2 cellular contexts compared by ENCODE assay signal in the genomic region with DNA sequence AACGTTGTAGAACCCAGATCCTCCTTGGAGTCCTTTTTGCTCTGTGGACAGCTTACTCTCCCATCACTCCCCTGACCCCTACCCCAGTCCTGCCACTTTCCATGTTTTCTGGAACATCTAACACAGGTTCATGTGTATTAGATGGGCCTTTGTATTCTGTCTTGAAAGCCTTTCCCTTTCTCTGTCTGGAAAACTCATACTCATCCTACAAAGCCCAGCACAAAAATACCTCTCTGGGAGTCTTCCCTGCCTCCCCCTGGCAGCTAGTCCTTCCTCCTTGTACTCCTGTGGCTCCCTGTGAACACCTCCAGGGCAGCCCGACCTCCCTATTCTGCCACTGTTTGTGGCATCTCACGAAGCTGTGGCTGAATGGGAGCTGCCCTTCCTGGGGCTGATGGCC.
TF ChIP-seq lines count a peak whose summit lies in the region.

No MANE protein-coding gene starts in this region.

TF ChIP-seq in liver, 16 proteins besides CTCF, POLR2A, EP300 and RAD21:
- TF ChIP-seq, protein P1, sequence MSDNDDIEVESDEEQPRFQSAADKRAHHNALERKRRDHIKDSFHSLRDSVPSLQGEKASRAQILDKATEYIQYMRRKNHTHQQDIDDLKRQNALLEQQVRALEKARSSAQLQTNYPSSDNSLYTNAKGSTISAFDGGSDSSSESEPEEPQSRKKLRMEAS (IDR thresholded peaks at IDR 0.05): no peak
- TF ChIP-seq EGR1 (IDR thresholded peaks at IDR 0.05; ENCODE audit: low read depth in 2 of 2) (no peak), HNF4A (conservative IDR thresholded peaks at IDR 0.05) (no peak), SP1 (IDR thresholded peaks at IDR 0.05) (no peak), FOXA2 (IDR thresholded peaks at IDR 0.05) (no peak), JUND (IDR thresholded peaks at IDR 0.05) (no peak), TAF1 (conservative IDR thresholded peaks at IDR 0.05) (no peak), YY1 (IDR thresholded peaks at IDR 0.05) (no peak), RXRA (IDR thresholded peaks at IDR 0.05) (no peak), GABPA (IDR thresholded peaks at IDR 0.05 in 1 of 2, conservative IDR thresholded peaks at IDR 0.05 in 1 of 2) (no peak), FOXA1 (IDR thresholded peaks at IDR 0.05) (no peak)
- TF ChIP-seq, protein P2, sequence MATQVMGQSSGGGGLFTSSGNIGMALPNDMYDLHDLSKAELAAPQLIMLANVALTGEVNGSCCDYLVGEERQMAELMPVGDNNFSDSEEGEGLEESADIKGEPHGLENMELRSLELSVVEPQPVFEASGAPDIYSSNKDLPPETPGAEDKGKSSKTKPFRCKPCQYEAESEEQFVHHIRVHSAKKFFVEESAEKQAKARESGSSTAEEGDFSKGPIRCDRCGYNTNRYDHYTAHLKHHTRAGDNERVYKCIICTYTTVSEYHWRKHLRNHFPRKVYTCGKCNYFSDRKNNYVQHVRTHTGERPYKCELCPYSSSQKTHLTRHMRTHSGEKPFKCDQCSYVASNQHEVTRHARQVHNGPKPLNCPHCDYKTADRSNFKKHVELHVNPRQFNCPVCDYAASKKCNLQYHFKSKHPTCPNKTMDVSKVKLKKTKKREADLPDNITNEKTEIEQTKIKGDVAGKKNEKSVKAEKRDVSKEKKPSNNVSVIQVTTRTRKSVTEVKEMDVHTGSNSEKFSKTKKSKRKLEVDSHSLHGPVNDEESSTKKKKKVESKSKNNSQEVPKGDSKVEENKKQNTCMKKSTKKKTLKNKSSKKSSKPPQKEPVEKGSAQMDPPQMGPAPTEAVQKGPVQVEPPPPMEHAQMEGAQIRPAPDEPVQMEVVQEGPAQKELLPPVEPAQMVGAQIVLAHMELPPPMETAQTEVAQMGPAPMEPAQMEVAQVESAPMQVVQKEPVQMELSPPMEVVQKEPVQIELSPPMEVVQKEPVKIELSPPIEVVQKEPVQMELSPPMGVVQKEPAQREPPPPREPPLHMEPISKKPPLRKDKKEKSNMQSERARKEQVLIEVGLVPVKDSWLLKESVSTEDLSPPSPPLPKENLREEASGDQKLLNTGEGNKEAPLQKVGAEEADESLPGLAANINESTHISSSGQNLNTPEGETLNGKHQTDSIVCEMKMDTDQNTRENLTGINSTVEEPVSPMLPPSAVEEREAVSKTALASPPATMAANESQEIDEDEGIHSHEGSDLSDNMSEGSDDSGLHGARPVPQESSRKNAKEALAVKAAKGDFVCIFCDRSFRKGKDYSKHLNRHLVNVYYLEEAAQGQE (IDR thresholded peaks at IDR 0.05): no peak
- TF ChIP-seq, protein P3, sequence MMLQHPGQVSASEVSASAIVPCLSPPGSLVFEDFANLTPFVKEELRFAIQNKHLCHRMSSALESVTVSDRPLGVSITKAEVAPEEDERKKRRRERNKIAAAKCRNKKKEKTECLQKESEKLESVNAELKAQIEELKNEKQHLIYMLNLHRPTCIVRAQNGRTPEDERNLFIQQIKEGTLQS (IDR thresholded peaks at IDR 0.05): no peak

TF ChIP-seq in HepG2, 621 proteins besides CTCF, POLR2A, EP300 and RAD21:
- no peak for TF ChIP-seq RBM39 (IDR thresholded peaks at IDR 0.05; ENCODE audit: low read depth, low read length, poor library complexity, severe bottlenecking)
- TF ChIP-seq HHEX (CRISPR knock-in tag; IDR thresholded peaks at IDR 0.05): no peak
- TF ChIP-seq, protein P4, sequence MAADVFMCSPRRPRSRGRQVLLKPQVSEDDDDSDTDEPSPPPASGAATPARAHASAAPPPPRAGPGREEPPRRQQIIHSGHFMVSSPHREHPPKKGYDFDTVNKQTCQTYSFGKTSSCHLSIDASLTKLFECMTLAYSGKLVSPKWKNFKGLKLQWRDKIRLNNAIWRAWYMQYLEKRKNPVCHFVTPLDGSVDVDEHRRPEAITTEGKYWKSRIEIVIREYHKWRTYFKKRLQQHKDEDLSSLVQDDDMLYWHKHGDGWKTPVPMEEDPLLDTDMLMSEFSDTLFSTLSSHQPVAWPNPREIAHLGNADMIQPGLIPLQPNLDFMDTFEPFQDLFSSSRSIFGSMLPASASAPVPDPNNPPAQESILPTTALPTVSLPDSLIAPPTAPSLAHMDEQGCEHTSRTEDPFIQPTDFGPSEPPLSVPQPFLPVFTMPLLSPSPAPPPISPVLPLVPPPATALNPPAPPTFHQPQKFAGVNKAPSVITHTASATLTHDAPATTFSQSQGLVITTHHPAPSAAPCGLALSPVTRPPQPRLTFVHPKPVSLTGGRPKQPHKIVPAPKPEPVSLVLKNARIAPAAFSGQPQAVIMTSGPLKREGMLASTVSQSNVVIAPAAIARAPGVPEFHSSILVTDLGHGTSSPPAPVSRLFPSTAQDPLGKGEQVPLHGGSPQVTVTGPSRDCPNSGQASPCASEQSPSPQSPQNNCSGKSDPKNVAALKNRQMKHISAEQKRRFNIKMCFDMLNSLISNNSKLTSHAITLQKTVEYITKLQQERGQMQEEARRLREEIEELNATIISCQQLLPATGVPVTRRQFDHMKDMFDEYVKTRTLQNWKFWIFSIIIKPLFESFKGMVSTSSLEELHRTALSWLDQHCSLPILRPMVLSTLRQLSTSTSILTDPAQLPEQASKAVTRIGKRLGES (CRISPR knock-in tag; IDR thresholded peaks at IDR 0.05; ENCODE audit: borderline replicate concordance): no peak
- TF ChIP-seq CBFB (CRISPR knock-in tag; IDR thresholded peaks at IDR 0.05): no peak
- TF ChIP-seq ZNF775 (CRISPR knock-in tag; IDR thresholded peaks at IDR 0.05; ENCODE audit: borderline replicate concordance): no peak
- TF ChIP-seq, protein P5, sequence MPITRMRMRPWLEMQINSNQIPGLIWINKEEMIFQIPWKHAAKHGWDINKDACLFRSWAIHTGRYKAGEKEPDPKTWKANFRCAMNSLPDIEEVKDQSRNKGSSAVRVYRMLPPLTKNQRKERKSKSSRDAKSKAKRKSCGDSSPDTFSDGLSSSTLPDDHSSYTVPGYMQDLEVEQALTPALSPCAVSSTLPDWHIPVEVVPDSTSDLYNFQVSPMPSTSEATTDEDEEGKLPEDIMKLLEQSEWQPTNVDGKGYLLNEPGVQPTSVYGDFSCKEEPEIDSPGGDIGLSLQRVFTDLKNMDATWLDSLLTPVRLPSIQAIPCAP (CRISPR knock-in tag; IDR thresholded peaks at IDR 0.05; ENCODE audit: low read depth): no peak
- TF ChIP-seq TBX3 (IDR thresholded peaks at IDR 0.05; ENCODE audit: borderline replicate concordance): no peak
- TF ChIP-seq ZNF660 (CRISPR knock-in tag; IDR thresholded peaks at IDR 0.05; ENCODE audit: borderline replicate concordance, low read depth): no peak
- no peak for TF ChIP-seq KAT2B (IDR thresholded peaks at IDR 0.05; ENCODE audit: borderline replicate concordance, low read depth, low read length)
- TF ChIP-seq ATRX (CRISPR knock-in tag; IDR thresholded peaks at IDR 0.05; ENCODE audit: borderline replicate concordance): no peak
- TF ChIP-seq ZFP1 (CRISPR knock-in tag; IDR thresholded peaks at IDR 0.05): no peak
- TF ChIP-seq YY1 (IDR thresholded peaks at IDR 0.05; ENCODE audit: insufficient read depth, insufficient replicate concordance, low read depth, low read length): no peak
- TF ChIP-seq, protein P6, sequence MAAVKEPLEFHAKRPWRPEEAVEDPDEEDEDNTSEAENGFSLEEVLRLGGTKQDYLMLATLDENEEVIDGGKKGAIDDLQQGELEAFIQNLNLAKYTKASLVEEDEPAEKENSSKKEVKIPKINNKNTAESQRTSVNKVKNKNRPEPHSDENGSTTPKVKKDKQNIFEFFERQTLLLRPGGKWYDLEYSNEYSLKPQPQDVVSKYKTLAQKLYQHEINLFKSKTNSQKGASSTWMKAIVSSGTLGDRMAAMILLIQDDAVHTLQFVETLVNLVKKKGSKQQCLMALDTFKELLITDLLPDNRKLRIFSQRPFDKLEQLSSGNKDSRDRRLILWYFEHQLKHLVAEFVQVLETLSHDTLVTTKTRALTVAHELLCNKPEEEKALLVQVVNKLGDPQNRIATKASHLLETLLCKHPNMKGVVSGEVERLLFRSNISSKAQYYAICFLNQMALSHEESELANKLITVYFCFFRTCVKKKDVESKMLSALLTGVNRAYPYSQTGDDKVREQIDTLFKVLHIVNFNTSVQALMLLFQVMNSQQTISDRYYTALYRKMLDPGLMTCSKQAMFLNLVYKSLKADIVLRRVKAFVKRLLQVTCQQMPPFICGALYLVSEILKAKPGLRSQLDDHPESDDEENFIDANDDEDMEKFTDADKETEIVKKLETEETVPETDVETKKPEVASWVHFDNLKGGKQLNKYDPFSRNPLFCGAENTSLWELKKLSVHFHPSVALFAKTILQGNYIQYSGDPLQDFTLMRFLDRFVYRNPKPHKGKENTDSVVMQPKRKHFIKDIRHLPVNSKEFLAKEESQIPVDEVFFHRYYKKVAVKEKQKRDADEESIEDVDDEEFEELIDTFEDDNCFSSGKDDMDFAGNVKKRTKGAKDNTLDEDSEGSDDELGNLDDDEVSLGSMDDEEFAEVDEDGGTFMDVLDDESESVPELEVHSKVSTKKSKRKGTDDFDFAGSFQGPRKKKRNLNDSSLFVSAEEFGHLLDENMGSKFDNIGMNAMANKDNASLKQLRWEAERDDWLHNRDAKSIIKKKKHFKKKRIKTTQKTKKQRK (IDR thresholded peaks at IDR 0.05; ENCODE audit: low read length): no peak
- no peak for TF ChIP-seq ARNT2 (CRISPR knock-in tag; IDR thresholded peaks at IDR 0.05; ENCODE audit: low read depth)
